In genomic region chr2:151437630-151438029, GRCh38 we compare ENCODE assay signal across 8 cellular contexts. TPM values are rescaled to one million over a fixed set of nuclear protein-coding genes. Genes with fewer than 3 reads are reported as not detected.
DNase-seq lines count a peak whose midpoint lies in the region; ATAC-seq and TF ChIP-seq lines count a peak whose summit lies in the region.

No MANE protein-coding gene starts in this region.

- H3K4me1 Mint-ChIP-seq in progenitor cell of endocrine pancreas (ENCODE audit: low read depth): no peaks in the 10 kb centered on the region
- H3K4me1 Mint-ChIP-seq in activated T-helper 17 cell treated with anti-CD3 and anti-CD28 coated beads, Interleukin-2, amount 50 U/mL, for 72 hours: no peaks in the 10 kb centered on the region

- no peaks in the 10 kb centered on the region for H3K27me3 ChIP-seq in heart left ventricle
- no peaks in the 10 kb centered on the region for H3K27me3 ChIP-seq in OCI-LY3 (ENCODE audit: low read depth, low read length)

- peaks cover 31% of the 10 kb centered on the region for H3K36me3 Mint-ChIP-seq in progenitor cell of endocrine pancreas (ENCODE audit: insufficient read depth)
- H3K36me3 Mint-ChIP-seq in activated T-helper 17 cell treated with anti-CD3 and anti-CD28 coated beads, Interleukin-2, amount 50 U/mL, for 72 hours (ENCODE audit: low read depth): peaks cover 100% of the 10 kb centered on the region

- no peak for DNase-seq in heart left ventricle
- no peak for DNase-seq in Right ventricle myocardium inferior (ENCODE audit: missing footprints)
- DNase-seq in epithelial cell of esophagus (ENCODE audit: low read depth): peak; percentile 20
- DNase-seq in progenitor cell of endocrine pancreas (ENCODE audit: low spot score, unreplicated experiment): no peak
- no peak for DNase-seq in COLO668 (lab: John Stamatoyannopoulos, UW; ENCODE audit: unreplicated experiment)
- no peak for DNase-seq in NCI-H1930 (lab: John Stamatoyannopoulos, UW)

- H3K4me1 ChIP-seq in heart left ventricle: no peaks in the 10 kb centered on the region
- no peaks in the 10 kb centered on the region for H3K4me1 ChIP-seq in OCI-LY3 (ENCODE audit: low read length)

- H3K36me3 ChIP-seq in heart left ventricle: peaks cover 0 to 100% (median 100%) of the 10 kb centered on the region in 9 donors
- peaks cover 46% of the 10 kb centered on the region for H3K36me3 ChIP-seq in OCI-LY3 (replicated peaks; ENCODE audit: low read depth, low read length)

- H3K27ac Mint-ChIP-seq in progenitor cell of endocrine pancreas: no peak overlapping the region
- no peak overlapping the region for H3K27ac Mint-ChIP-seq in activated T-helper 17 cell treated with anti-CD3 and anti-CD28 coated beads, Interleukin-2, amount 50 U/mL, for 72 hours

- H3K9me3 ChIP-seq in heart left ventricle: no peaks in the 10 kb centered on the region
- no peaks in the 10 kb centered on the region for H3K9me3 ChIP-seq in OCI-LY3 (ENCODE audit: insufficient read depth, low read length)

- H3K79me2 ChIP-seq in OCI-LY3 (ENCODE audit: low read length): 0 out of 2 replicates have a peak, but pooled peaks cover 3% of the 10 kb centered on the region

- no peak overlapping the region for H3K9ac ChIP-seq in OCI-LY3 (ENCODE audit: low read length)

- no peak overlapping the region for H3K4me3 Mint-ChIP-seq in progenitor cell of endocrine pancreas (ENCODE audit: low read depth)
- no peak overlapping the region for H3K4me3 Mint-ChIP-seq in activated T-helper 17 cell treated with anti-CD3 and anti-CD28 coated beads, Interleukin-2, amount 50 U/mL, for 72 hours

- H3K4me3 ChIP-seq in heart left ventricle: no peak overlapping the region
- H3K4me3 ChIP-seq in OCI-LY3 (ENCODE audit: low read length): no peak overlapping the region
- H3K4me3 ChIP-seq in epithelial cell of esophagus (ENCODE audit: low read length): no peak overlapping the region

- TF ChIP-seq CTCF in heart left ventricle (IDR thresholded peaks at IDR 0.05) (peak; percentile 53 to 87 (median 70)), OCI-LY3 (IDR thresholded peaks at IDR 0.05; ENCODE audit: low read depth, low read length) (peak; percentile 43), epithelial cell of esophagus (IDR thresholded peaks at IDR 0.05; ENCODE audit: insufficient read depth, low read depth, low read length, missing control alignments) (peak; percentile 25), progenitor cell of endocrine pancreas (IDR thresholded peaks at IDR 0.05; ENCODE audit: unreplicated experiment) (peak; percentile 77)

- no peak overlapping the region for H2AFZ ChIP-seq in OCI-LY3 (ENCODE audit: low read depth, low read length)

- H3K27ac ChIP-seq in heart left ventricle (no peak overlapping the region), OCI-LY3 (ENCODE audit: low read length) (no peak overlapping the region)

- H3K9me3 Mint-ChIP-seq in progenitor cell of endocrine pancreas (ENCODE audit: low read depth): no peaks in the 10 kb centered on the region
- no peaks in the 10 kb centered on the region for H3K9me3 Mint-ChIP-seq in activated T-helper 17 cell treated with anti-CD3 and anti-CD28 coated beads, Interleukin-2, amount 50 U/mL, for 72 hours

- no peaks in the 10 kb centered on the region for H4K20me1 ChIP-seq in OCI-LY3 (ENCODE audit: insufficient read depth, low read length)

- no peak for TF ChIP-seq POLR2A in heart left ventricle (IDR thresholded peaks at IDR 0.05)

- intact Hi-C loops in heart left ventricle (cut with DNase I) (no loop called here), Right ventricle myocardium inferior (cut with DNase I) (no loop called here)

- 57 to 67% (median 60%) methylated on average over 3 of the region's 3 CpGs for WGBS in heart left ventricle, 4 donors

- ATAC-seq in heart left ventricle (no peak), Right ventricle myocardium inferior (no peak)
- ATAC-seq in activated T-helper 17 cell treated with anti-CD3 and anti-CD28 coated beads, Interleukin-2, amount 50 U/mL, for 72 hours (replicated peaks): no peak

- H3K4me2 ChIP-seq in OCI-LY3 (ENCODE audit: low read length): no peak overlapping the region

- no peaks in the 10 kb centered on the region for H3K27me3 Mint-ChIP-seq in progenitor cell of endocrine pancreas
- no peaks in the 10 kb centered on the region for H3K27me3 Mint-ChIP-seq in activated T-helper 17 cell treated with anti-CD3 and anti-CD28 coated beads, Interleukin-2, amount 50 U/mL, for 72 hours

RNA-seq across cellular contexts. Expression of gene RIF1, which starts 27.9 kb away (rescaled TPM):
- total RNA-seq in heart left ventricle (10 to 100 TPM; 11.3 to 23.9 (median 15.1) TPM), Right ventricle myocardium inferior (12.7 TPM), progenitor cell of endocrine pancreas (53.0 and 54.4 TPM in 2 replicates)
- 1 to 10 TPM; 2.6 to 5.0 TPM for polyA plus RNA-seq in heart left ventricle
- 10 to 100 TPM; 62.3 to 75.9 TPM for total RNA-seq in activated T-helper 17 cell treated with anti-CD3 and anti-CD28 coated beads, Interleukin-2, amount 50 U/mL, for 72 hours

Comparison
In these comparisons a context has a peak if more than half of its experiments do, and no peak if none do; other contexts are left out.
1. CTCF ChIP-seq: peak in every context shown above with its lines; median percentile 77 in progenitor cell of endocrine pancreas; 70 in heart left ventricle; 43 in OCI-LY3; 25 in epithelial cell of esophagus.